In genomic region chr19:7904074-7905020, GRCh38 we compare ENCODE assay signal across 8 cellular contexts. TPM values are rescaled to one million over a fixed set of nuclear protein-coding genes. Genes with fewer than 3 reads are reported as not detected.
DNase-seq lines count a peak whose midpoint lies in the region; ATAC-seq and TF ChIP-seq lines count a peak whose summit lies in the region.

No MANE protein-coding gene starts in this region.

- peaks cover 29% of the 10 kb centered on the region for H3K27me3 Mint-ChIP-seq in GM23338 (ENCODE audit: insufficient read depth, low read depth, poor library complexity)

- peak overlapping the region; percentile 18 for H3K27ac Mint-ChIP-seq in GM23338

- H3K27ac ChIP-seq in GM23338 (ENCODE audit: low read depth) (no peak overlapping the region), spleen (peak overlapping the region; percentile 76 to 95 (median 92))

- TF ChIP-seq POLR2A in NB4 (IDR thresholded peaks at IDR 0.05; ENCODE audit: extremely low read depth, insufficient read length): no peak
- TF ChIP-seq POLR2A in spleen (IDR thresholded peaks at IDR 0.05): no peak

- H3K79me2 ChIP-seq in GM23338 (replicated peaks; ENCODE audit: insufficient read depth): peaks cover 32% of the 10 kb centered on the region

- H3F3A ChIP-seq in GM23338 (replicated peaks; ENCODE audit: low read depth): peaks cover 8% of the 10 kb centered on the region; the same call in 1 of the 2 replicates

- H3K36me3 ChIP-seq in GM23338 (ENCODE audit: insufficient read depth) (no peaks in the 10 kb centered on the region; the same call in 1 of the 2 replicates), adipocyte (ENCODE audit: control insufficient read depth, insufficient read depth, low read length, severe bottlenecking) (peaks cover 12% of the 10 kb centered on the region), spleen (peaks cover 0 to 45% (median 10%) of the 10 kb centered on the region in 6 donors)

- intact Hi-C loops in spleen (cut with DNase I; ENCODE audit: low total_unique reads): no loop called here

- peaks cover 6% of the 10 kb centered on the region; the same call in 1 of the 3 replicates for H3K9me3 Mint-ChIP-seq in GM23338

- TF ChIP-seq CTCF in GM23338 (conservative IDR thresholded peaks at IDR 0.05; ENCODE audit: low read depth in 2 of 2): no peak
- no peak for TF ChIP-seq CTCF in NB4 (IDR thresholded peaks at IDR 0.05; ENCODE audit: low read depth, low read length)
- TF ChIP-seq CTCF in spleen (IDR thresholded peaks at IDR 0.05 in 8 of 11, conservative IDR thresholded peaks at IDR 0.05 in 3 of 11): no peak

- H3K4me2 ChIP-seq in GM23338: peak overlapping the region; percentile 88

- H2AFZ ChIP-seq in GM23338: no peak overlapping the region

- DNase-seq in NCI-H1105 (lab: John Stamatoyannopoulos, UW): peak; percentile 46
- no peak for DNase-seq in NCI-H1105 treated with DMSO at 0.1 percent for 48 hours (lab: John Stamatoyannopoulos, UW)
- DNase-seq in GM23338 (ENCODE audit: low spot score): peak; percentile 49
- DNase-seq in NB4 (ENCODE audit: low read depth): no peak
- peak; percentile 73 for DNase-seq in adipocyte (ENCODE audit: low read depth)
- peak; percentile 94 for DNase-seq in spleen

- H3K36me3 Mint-ChIP-seq in GM23338 (ENCODE audit: low read depth): peaks cover 11% of the 10 kb centered on the region; the same call in 1 of the 3 replicates

- H3K9me3 ChIP-seq in adipocyte (ENCODE audit: control insufficient read depth, low read length): no peaks in the 10 kb centered on the region
- no peaks in the 10 kb centered on the region for H3K9me3 ChIP-seq in spleen

- H3K4me1 Mint-ChIP-seq in GM23338: peaks cover 19% of the 10 kb centered on the region

- no peaks in the 10 kb centered on the region for H3K9me2 ChIP-seq in GM23338 (ENCODE audit: insufficient read depth)

- no peaks in the 10 kb centered on the region; the same call in 1 of the 2 replicates for H4K20me1 ChIP-seq in GM23338 (replicated peaks; ENCODE audit: insufficient read depth)

- peak overlapping the region; percentile 91 for H3K4me3 Mint-ChIP-seq in GM23338

- peak overlapping the region; percentile 95 for H3K9ac ChIP-seq in adipocyte (ENCODE audit: low read length)

- H3K4me1 ChIP-seq in GM23338 (ENCODE audit: insufficient read depth): peaks cover 11% of the 10 kb centered on the region
- peaks cover 23% of the 10 kb centered on the region for H3K4me1 ChIP-seq in adipocyte (ENCODE audit: control insufficient read depth, insufficient read depth, low read length)
- peaks cover 14 to 64% (median 51%) of the 10 kb centered on the region in 6 donors for H3K4me1 ChIP-seq in spleen

- ATAC-seq in GM23338: peak; percentile 2
- no peak for ATAC-seq in GM18517 (IDR thresholded peaks at IDR 0.05; ENCODE audit: unreplicated experiment)

- H3K27me3 ChIP-seq in GM23338 (ENCODE audit: insufficient read depth) (no peaks in the 10 kb centered on the region), adipocyte (replicated peaks; ENCODE audit: control insufficient read depth, insufficient read depth, low read length) (no peaks in the 10 kb centered on the region), spleen (replicated peaks in 1 of 7) (peaks cover 0 to 13% (median 0%) of the 10 kb centered on the region in 7 donors)

- WGBS in spleen, 5 donors: 12 to 46% (median 16%) methylated on average over 13 to 68 of the region's 68 CpGs

- peak overlapping the region; percentile 91 for H3K4me3 ChIP-seq in GM23338
- H3K4me3 ChIP-seq in NB4 (ENCODE audit: low read depth, low read length): peak overlapping the region; percentile 79
- peak overlapping the region; percentile 96 for H3K4me3 ChIP-seq in adipocyte (ENCODE audit: low read length)
- peak overlapping the region; percentile 83 for H3K4me3 ChIP-seq in iPS-11a (ENCODE audit: low read depth, low read length)
- H3K4me3 ChIP-seq in spleen: peak overlapping the region; percentile 55 to 89 (median 74)

TF ChIP-seq in GM23338, 12 proteins besides CTCF, POLR2A, EP300 and RAD21:
- TF ChIP-seq EZH2phosphoT487 (IDR thresholded peaks at IDR 0.05; ENCODE audit: unreplicated experiment): no peak
- no peak for TF ChIP-seq ZNF462 (CRISPR knock-in tag; IDR thresholded peaks at IDR 0.05)
- no peak for TF ChIP-seq STAT1 (IDR thresholded peaks at IDR 0.05; ENCODE audit: unreplicated experiment)

RNA-seq across cellular contexts. Expression of gene MAP2K7, which starts 0.7 kb away (rescaled TPM):
- 22.6 and 23.2 TPM in 2 replicates for total RNA-seq in GM23338 (2014; rRNA removed; shearing (Covaris generic))
- 11.3 and 12.2 TPM in 2 replicates for polyA plus RNA-seq in GM23338 (2016; fragmentation: Nextera tagmentation; extraction: Ambion mirVana)
- 10 to 100 TPM; 19.5 to 41.3 (median 32.9) TPM for total RNA-seq in spleen
- 10 to 100 TPM; 12.4 to 44.3 (median 18.9) TPM for polyA plus RNA-seq in spleen

RNA-seq across cellular contexts. Expression of gene TGFBR3L, which starts 10.3 kb away (rescaled TPM):
- total RNA-seq in GM23338 (2014; rRNA removed; shearing (Covaris generic)): 1.7 and 5.6 TPM in 2 replicates
- polyA plus RNA-seq in GM23338 (2016; fragmentation: Nextera tagmentation; extraction: Ambion mirVana) (6.2 and 7.0 TPM in 2 replicates), spleen (under 1 TPM in 1 of 3 donors, not detected in 2; 0.11 TPM)
- not detected for total RNA-seq in spleen

RNA-seq across cellular contexts. Expression of gene SNAPC2, which starts 15.8 kb away (rescaled TPM):
- 17.2 and 25.1 TPM in 2 replicates for total RNA-seq in GM23338 (2014; rRNA removed; shearing (Covaris generic))
- 16.4 and 17.1 TPM in 2 replicates for polyA plus RNA-seq in GM23338 (2016; fragmentation: Nextera tagmentation; extraction: Ambion mirVana)
- total RNA-seq in spleen: 10 to 100 TPM; 13.8 to 23.9 (median 17.7) TPM
- polyA plus RNA-seq in spleen: 10 to 100 TPM; 13.1 to 23.0 (median 19.3) TPM

RNA-seq across cellular contexts. Expression of gene LRRC8E, which starts 16.0 kb away (rescaled TPM):
- total RNA-seq in GM23338 (2014; rRNA removed; shearing (Covaris generic)): 4.5 and 4.8 TPM in 2 replicates
- 0.29 and 1.3 TPM in 2 replicates for polyA plus RNA-seq in GM23338 (2016; fragmentation: Nextera tagmentation; extraction: Ambion mirVana)
- total RNA-seq in spleen: under 1 TPM in 1 of 7 donors, not detected in 6; 0.37 TPM
- under 1 TPM in 1 of 3 donors, not detected in 2; 0.08 TPM for polyA plus RNA-seq in spleen

RNA-seq across cellular contexts. Expression of gene CTXN1, which starts 21.6 kb away (rescaled TPM):
- total RNA-seq in GM23338 (2014; rRNA removed; shearing (Covaris generic)): 52.4 and 53.1 TPM in 2 replicates
- polyA plus RNA-seq in GM23338 (2016; fragmentation: Nextera tagmentation; extraction: Ambion mirVana) (22.3 and 22.5 TPM in 2 replicates), spleen (under 1 TPM; 0.11 to 0.96 (median 0.64) TPM)
- 1 to 10 TPM; 1.2 to 4.4 (median 2.1) TPM for total RNA-seq in spleen

Comparison
In these comparisons a context has a peak if more than half of its experiments do, and no peak if none do; other contexts are left out.
1. DNase-seq: peak in NCI-H1105 (single experiment), GM23338 (single experiment), adipocyte (single experiment) and spleen (single experiment); none in NCI-H1105 treated with DMSO at 0.1 percent for 48 hours (single experiment) and NB4 (single experiment).
2. Peak in every context shown above with its lines, with median percentiles within 50 percentile points of each other: H3K4me3 ChIP-seq.